ENCODE assay signal across 19 cellular contexts in genomic region chr9:98781588-98782383, GRCh38. TPM values are rescaled to one million over a fixed set of nuclear protein-coding genes. Genes with fewer than 3 reads are reported as not detected.
DNase-seq lines count a peak whose midpoint lies in the region; ATAC-seq, FAIRE-seq and TF ChIP-seq lines count a peak whose summit lies in the region.
"Had no signal": no experiment of that assay in that cellular context is flagged by ENCODE, and none has a peak within 500 bp of the region (broad histone marks: within the 10 kb centered on the region; RNA-seq: fewer than 3 reads in every experiment).

No MANE protein-coding gene starts in this region.

- H3K4me3 ChIP-seq in bronchial epithelial cell (ENCODE audit: low read depth, low read length) (no peak overlapping the region), mucosa of descending colon (no peak overlapping the region)
- H3K4me3 ChIP-seq: SK-N-MC, smooth muscle cell had no signal

- peak; percentile 58; the same call in 1 of the 2 replicates for TF ChIP-seq EP300 in Ishikawa (IDR thresholded peaks at IDR 0.05; ENCODE audit: borderline replicate concordance)

- TF ChIP-seq CTCF in bronchial epithelial cell (IDR thresholded peaks at IDR 0.05; ENCODE audit: insufficient read depth, low read length, severe bottlenecking) (no peak), mucosa of descending colon (IDR thresholded peaks at IDR 0.05) (no peak)

- peak; percentile 98 for FAIRE-seq in bronchial epithelial cell (lab: Jason Lieb, UNC)
- FAIRE-seq: colon, GM12892 had no signal

- DNase-seq in A172 (ENCODE audit: low spot score) = peak; percentile 58
- peak; percentile 97 for DNase-seq in bronchial epithelial cell (ENCODE audit: low read depth)
- DNase-seq in mucosa of descending colon = peak in 2 of 3 donors; percentile 61 to 69
- no peak for DNase-seq in DMS53 (lab: John Stamatoyannopoulos, UW)
- DNase-seq: activated CD4-positive, alpha-beta memory T cell treated with anti-CD3 and anti-CD28 coated beads for 36 hours; amniotic stem cell; KG1; NCI-H1436 treated with DMSO at 0.1 percent for 48 hours; NCI-H446 treated with DMSO at 0.1 percent for 48 hours; nucleus accumbens had no signal

- intact Hi-C loops in mucosa of descending colon (cut with DNase I, micrococcal nuclease) = no loop called here

- H3K4me1 ChIP-seq in mucosa of descending colon (ENCODE audit: low read depth) = no peaks in the 10 kb centered on the region

- no peak for TF ChIP-seq RAD21 in Ishikawa (IDR thresholded peaks at IDR 0.05; ENCODE audit: low read depth)

- ATAC-seq in mucosa of descending colon (peak; percentile 94), HG03139 (IDR thresholded peaks at IDR 0.05; ENCODE audit: unreplicated experiment) (no peak), HG03159 (IDR thresholded peaks at IDR 0.05; ENCODE audit: unreplicated experiment) (no peak), GM21423 (IDR thresholded peaks at IDR 0.05; ENCODE audit: unreplicated experiment) (no peak)
- ATAC-seq: stimulated activated effector memory CD8-positive, alpha-beta T cell treated with anti-CD3 and anti-CD28 coated beads, Interleukin-12 subunit alpha, Interleukin-12 subunit beta, amount 100 ng/mL, for 72 hours had no signal

- no peaks in the 10 kb centered on the region for H3K9me3 ChIP-seq in mucosa of descending colon

- no peaks in the 10 kb centered on the region for H3K27me3 ChIP-seq in bronchial epithelial cell (ENCODE audit: control insufficient read depth, insufficient read depth, low read length)

- peaks cover 2% of the 10 kb centered on the region for H3K36me3 ChIP-seq in bronchial epithelial cell (ENCODE audit: control insufficient read depth, insufficient read depth, low read length)
- no peaks in the 10 kb centered on the region for H3K36me3 ChIP-seq in mucosa of descending colon (ENCODE audit: low read depth)

TF ChIP-seq in Ishikawa, 13 proteins besides CTCF, POLR2A, EP300 and RAD21:
- 0 out of 2 replicates have a peak, but pooled peaks have one; percentile 43 for TF ChIP-seq ZBTB7A (IDR thresholded peaks at IDR 0.05; ENCODE audit: low read depth)
- TF ChIP-seq TCF12 (IDR thresholded peaks at IDR 0.05; ENCODE audit: low read depth) = peak; percentile 38; the same call in 1 of the 2 replicates
- peak; percentile 62 for TF ChIP-seq TEAD4 (IDR thresholded peaks at IDR 0.05)
- TF ChIP-seq USF1 (IDR thresholded peaks at IDR 0.05) = no peak
- 0 out of 2 replicates have a peak, but pooled peaks have one; percentile 26 for TF ChIP-seq NFIC (IDR thresholded peaks at IDR 0.05)
- TF ChIP-seq REST (IDR thresholded peaks at IDR 0.05; ENCODE audit: low read depth) = no peak
- no peak for TF ChIP-seq CEBPB (IDR thresholded peaks at IDR 0.05)
- TF ChIP-seq EGR1 (IDR thresholded peaks at IDR 0.05) = no peak
- no peak for TF ChIP-seq CREB1 (IDR thresholded peaks at IDR 0.05; ENCODE audit: low read depth)
- TF ChIP-seq YY1 (IDR thresholded peaks at IDR 0.05; ENCODE audit: low read depth) = no peak; the same call in 1 of the 2 replicates
- TF ChIP-seq TAF1 (IDR thresholded peaks at IDR 0.05; ENCODE audit: low read depth) = no peak
- TF ChIP-seq, protein P1, sequence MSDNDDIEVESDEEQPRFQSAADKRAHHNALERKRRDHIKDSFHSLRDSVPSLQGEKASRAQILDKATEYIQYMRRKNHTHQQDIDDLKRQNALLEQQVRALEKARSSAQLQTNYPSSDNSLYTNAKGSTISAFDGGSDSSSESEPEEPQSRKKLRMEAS (IDR thresholded peaks at IDR 0.05) = no peak
- TF ChIP-seq FOXM1 (IDR thresholded peaks at IDR 0.05; ENCODE audit: borderline replicate concordance, low read depth) = no peak

RNA-seq across cellular contexts. Expression of gene ANKS6, which starts 14.6 kb away (rescaled TPM):
- 30.8 and 39.4 TPM in 2 replicates for total RNA-seq in A172 (2014; rRNA removed; shearing (Covaris generic))
- total RNA-seq in bronchial epithelial cell (20.1 and 32.1 TPM in 2 replicates), mucosa of descending colon (10 to 100 TPM; 16.6 to 23.4 (median 22.4) TPM)

RNA-seq across cellular contexts. Expression of gene GALNT12, which starts 25.7 kb away (rescaled TPM):
- total RNA-seq in A172 (2014; rRNA removed; shearing (Covaris generic)) = 4.0 and 5.4 TPM in 2 replicates
- total RNA-seq in bronchial epithelial cell = 1.0 and 2.6 TPM in 2 replicates
- total RNA-seq in mucosa of descending colon = 100 to 1,000 TPM in 2 of 3 donors, 10 to 100 TPM in 1; 54.6 to 139 (median 121) TPM
